38 cellular contexts compared by ENCODE assay signal in genomic region chr4:109256847-109257246, GRCh38. TPM values are rescaled to one million over a fixed set of nuclear protein-coding genes. Genes with fewer than 3 reads are reported as not detected.
"Had no signal": no experiment of that assay in that cellular context is flagged by ENCODE, and none has a peak within 500 bp of the region (broad histone marks: within the 10 kb centered on the region; RNA-seq: fewer than 3 reads in every experiment).

No MANE protein-coding gene starts in this region.

- DNase-seq: activated CD4-positive, alpha-beta memory T cell treated with anti-CD3 and anti-CD28 coated beads, Interleukin-2, amount 10 ng/mL, durations not matched to agents 7 days and 5 days; activated CD4-positive, alpha-beta T cell treated with anti-CD3 and anti-CD28 coated beads for 1 hour; activated CD4-positive, alpha-beta T cell treated with anti-CD3 and anti-CD28 coated beads for 36 hours; activated CD4-positive, alpha-beta T cell treated with anti-CD3 and anti-CD28 coated beads for 48 hours; activated CD4-positive, alpha-beta T cell treated with anti-CD3 and anti-CD28 coated beads, Interleukin-2, amount 10 ng/mL, durations not matched to agents 7 days and 5 days; activated CD4-positive, alpha-beta T cell treated with anti-CD3 and anti-CD28 coated beads, Interleukin-2, amount 50 U/mL, for 48 hours; activated CD4-positive, CD25-positive, alpha-beta regulatory T cell; activated CD8-positive, alpha-beta memory T cell treated with anti-CD3 and anti-CD28 coated beads for 24 hours; activated CD8-positive, alpha-beta memory T cell treated with anti-CD3 and anti-CD28 coated beads, Interleukin-2, amount 10 ng/mL, durations not matched to agents 7 days and 5 days; activated CD8-positive, alpha-beta memory T cell treated with anti-CD3 and anti-CD28 coated beads, Interleukin-2, amount 50 U/mL, for 48 hours; activated CD8-positive, alpha-beta T cell treated with anti-CD3 and anti-CD28 coated beads, Interleukin-2, amount 10 ng/mL, durations not matched to agents 7 days and 5 days; activated effector memory CD4-positive, alpha-beta T cell treated with Interleukin-2 at 50 U/mL for 16 hours; activated gamma-delta T cell; activated naive CD4-positive, alpha-beta T cell; activated naive CD4-positive, alpha-beta T cell treated with anti-CD3 and anti-CD28 coated beads for 36 hours; activated naive CD4-positive, alpha-beta T cell treated with anti-CD3 and anti-CD28 coated beads, Interleukin-2, amount 50 U/mL, for 16 hours; activated naive CD8-positive, alpha-beta T cell treated with anti-CD3 and anti-CD28 coated beads for 36 hours; activated T-cell treated with anti-CD3 and anti-CD28 coated beads, Interleukin-2, amount 50 U/mL, for 24 hours; activated T-cell treated with anti-CD3 and anti-CD28 coated beads, Interleukin-2, amount 50 U/mL, for 48 hours; adrenal gland; amygdala; anterior cingulate cortex; body of pancreas; brain microvascular endothelial cell; central memory CD4-positive, alpha-beta T cell; T-helper 1 cell; T-helper 2 cell; T-helper 9 cell had no signal

- H3K4me3 ChIP-seq: adrenal gland, ascending aorta, body of pancreas, breast epithelium had no signal

- H3K4me1 ChIP-seq: adrenal gland, ascending aorta, body of pancreas, breast epithelium had no signal

- H3K4me1 Mint-ChIP-seq: activated CD4-positive, alpha-beta memory T cell treated with anti-CD3 and anti-CD28 coated beads, Interleukin-2, amount 10 ng/mL, durations not matched to agents 7 days and 5 days; activated CD4-positive, alpha-beta T cell treated with anti-CD3 and anti-CD28 coated beads for 36 hours; activated CD4-positive, alpha-beta T cell treated with anti-CD3 and anti-CD28 coated beads, Interleukin-2, amount 10 ng/mL, durations not matched to agents 7 days and 5 days; activated CD8-positive, alpha-beta memory T cell treated with anti-CD3 and anti-CD28 coated beads, Interleukin-2, amount 10 ng/mL, durations not matched to agents 7 days and 5 days; activated naive CD8-positive, alpha-beta T cell treated with anti-CD3 and anti-CD28 coated beads for 36 hours had no signal

- H3K27ac ChIP-seq: adrenal gland, ascending aorta, body of pancreas, brain microvascular endothelial cell, breast epithelium, VCaP had no signal

- H3K36me3 Mint-ChIP-seq: activated CD8-positive, alpha-beta memory T cell treated with anti-CD3 and anti-CD28 coated beads, Interleukin-2, amount 10 ng/mL, durations not matched to agents 7 days and 5 days; activated naive CD4-positive, alpha-beta T cell treated with anti-CD3 and anti-CD28 coated beads, Interleukin-2, amount 50 U/mL, for 72 hours; activated naive CD8-positive, alpha-beta T cell treated with anti-CD3 and anti-CD28 coated beads for 36 hours had no signal

- H3K27me3 Mint-ChIP-seq: activated naive CD8-positive, alpha-beta T cell treated with anti-CD3 and anti-CD28 coated beads for 36 hours; activated T-cell treated with anti-CD3 and anti-CD28 coated beads, Interleukin-2, amount 50 U/mL, for 24 hours had no signal

- H3K36me3 ChIP-seq: adrenal gland, ascending aorta, brain microvascular endothelial cell, breast epithelium had no signal

- FAIRE-seq: colon, TTC549 had no signal

- H3K4me3 Mint-ChIP-seq: activated CD4-positive, alpha-beta memory T cell treated with anti-CD3 and anti-CD28 coated beads, Interleukin-2, amount 10 ng/mL, durations not matched to agents 7 days and 5 days; activated CD4-positive, alpha-beta T cell treated with anti-CD3 and anti-CD28 coated beads for 36 hours; activated CD4-positive, alpha-beta T cell treated with anti-CD3 and anti-CD28 coated beads, Interleukin-2, amount 10 ng/mL, durations not matched to agents 7 days and 5 days; activated CD8-positive, alpha-beta memory T cell treated with anti-CD3 and anti-CD28 coated beads, Interleukin-2, amount 10 ng/mL, durations not matched to agents 7 days and 5 days; activated CD8-positive, alpha-beta T cell treated with anti-CD3 and anti-CD28 coated beads, Interleukin-2, amount 10 ng/mL, durations not matched to agents 7 days and 5 days; activated naive CD4-positive, alpha-beta T cell treated with anti-CD3 and anti-CD28 coated beads for 36 hours; activated naive CD8-positive, alpha-beta T cell treated with anti-CD3 and anti-CD28 coated beads for 36 hours; activated T-cell treated with anti-CD3 and anti-CD28 coated beads, Interleukin-2, amount 50 U/mL, for 24 hours; T-helper 1 cell treated with Interleukin-12 subunit alpha and Interleukin-12 subunit beta and Interleukin-4 antibody, amounts not matched to agents 30 μg/mL and 1 μg/mL, for 36 hours; T-helper 2 cell treated with Interferon-gamma antibody and Interleukin-4, amounts not matched to agents 5 μg/mL and 100 μg/mL, for 36 hours had no signal

- ATAC-seq: activated CD4-positive, alpha-beta T cell treated with anti-CD3 and anti-CD28 coated beads for 36 hours; activated CD4-positive, CD25-positive, alpha-beta regulatory T cell treated with anti-CD3 and anti-CD28 coated beads, Interleukin-2, amount 50 U/mL, for 24 hours; activated CD8-positive, alpha-beta memory T cell treated with anti-CD3 and anti-CD28 coated beads, Interleukin-2, amount 10 ng/mL, durations not matched to agents 7 days and 5 days; activated CD8-positive, alpha-beta T cell treated with anti-CD3 and anti-CD28 coated beads, Interleukin-2, amount 10 ng/mL, durations not matched to agents 7 days and 5 days; activated naive CD4-positive, alpha-beta T cell treated with anti-CD3 and anti-CD28 coated beads, Interleukin-2, amount 50 U/mL, for 72 hours; body of pancreas had no signal

- H3K9me3 Mint-ChIP-seq: activated CD4-positive, alpha-beta memory T cell treated with anti-CD3 and anti-CD28 coated beads, Interleukin-2, amount 10 ng/mL, durations not matched to agents 7 days and 5 days; activated CD4-positive, alpha-beta T cell treated with anti-CD3 and anti-CD28 coated beads, Interleukin-2, amount 10 ng/mL, durations not matched to agents 7 days and 5 days; activated naive CD4-positive, alpha-beta T cell treated with anti-CD3 and anti-CD28 coated beads for 36 hours; activated naive CD4-positive, alpha-beta T cell treated with anti-CD3 and anti-CD28 coated beads, Interleukin-2, amount 50 U/mL, for 72 hours; activated naive CD8-positive, alpha-beta T cell treated with anti-CD3 and anti-CD28 coated beads for 36 hours; activated T-cell treated with anti-CD3 and anti-CD28 coated beads, Interleukin-2, amount 50 U/mL, for 24 hours; activated T-helper 2 cell treated with anti-CD3 and anti-CD28 coated beads, Interferon-gamma antibody, Interleukin-2, Interleukin-4, amounts not matched to agents 10 μg/mL and 5 μg/mL and 100 μg/mL, durations not matched to agents 14 hours and 24 hours and 36 hours; T-helper 1 cell treated with Interleukin-12 subunit alpha and Interleukin-12 subunit beta and Interleukin-4 antibody, amounts not matched to agents 30 μg/mL and 1 μg/mL, for 36 hours; T-helper 2 cell treated with Interferon-gamma antibody and Interleukin-4, amounts not matched to agents 5 μg/mL and 100 μg/mL, for 36 hours had no signal

- H3K27ac Mint-ChIP-seq: activated CD4-positive, alpha-beta memory T cell treated with anti-CD3 and anti-CD28 coated beads, Interleukin-2, amount 10 ng/mL, durations not matched to agents 7 days and 5 days; activated CD4-positive, alpha-beta T cell treated with anti-CD3 and anti-CD28 coated beads for 36 hours; activated CD4-positive, alpha-beta T cell treated with anti-CD3 and anti-CD28 coated beads, Interleukin-2, amount 10 ng/mL, durations not matched to agents 7 days and 5 days; activated CD8-positive, alpha-beta memory T cell treated with anti-CD3 and anti-CD28 coated beads, Interleukin-2, amount 10 ng/mL, durations not matched to agents 7 days and 5 days; activated CD8-positive, alpha-beta T cell treated with anti-CD3 and anti-CD28 coated beads, Interleukin-2, amount 10 ng/mL, durations not matched to agents 7 days and 5 days; activated naive CD4-positive, alpha-beta T cell treated with anti-CD3 and anti-CD28 coated beads for 36 hours; activated naive CD4-positive, alpha-beta T cell treated with anti-CD3 and anti-CD28 coated beads, Interleukin-2, amount 50 U/mL, for 72 hours; activated naive CD8-positive, alpha-beta T cell treated with anti-CD3 and anti-CD28 coated beads for 36 hours; activated T-cell treated with anti-CD3 and anti-CD28 coated beads, Interleukin-2, amount 50 U/mL, for 24 hours; activated T-helper 2 cell treated with anti-CD3 and anti-CD28 coated beads, Interferon-gamma antibody, Interleukin-2, Interleukin-4, amounts not matched to agents 10 μg/mL and 5 μg/mL and 100 μg/mL, durations not matched to agents 14 hours and 24 hours and 36 hours; T-helper 1 cell treated with Interleukin-12 subunit alpha and Interleukin-12 subunit beta and Interleukin-4 antibody, amounts not matched to agents 30 μg/mL and 1 μg/mL, for 36 hours; T-helper 2 cell treated with Interferon-gamma antibody and Interleukin-4, amounts not matched to agents 5 μg/mL and 100 μg/mL, for 36 hours had no signal

- H3K9me3 ChIP-seq: adrenal gland, ascending aorta, body of pancreas, breast epithelium had no signal

- H3K27me3 ChIP-seq: adrenal gland, ascending aorta, body of pancreas, brain microvascular endothelial cell, breast epithelium had no signal

RNA-seq across cellular contexts. Expression of gene COL25A1, which starts 45.6 kb away (rescaled TPM):
- total RNA-seq: activated CD4-positive, alpha-beta memory T cell treated with anti-CD3 and anti-CD28 coated beads, Interleukin-2, amount 10 ng/mL, durations not matched to agents 7 days and 5 days; activated CD4-positive, alpha-beta T cell treated with anti-CD3 and anti-CD28 coated beads for 36 hours; activated CD4-positive, alpha-beta T cell treated with anti-CD3 and anti-CD28 coated beads, Interleukin-2, amount 10 ng/mL, durations not matched to agents 7 days and 5 days; activated CD8-positive, alpha-beta memory T cell treated with anti-CD3 and anti-CD28 coated beads, Interleukin-2, amount 10 ng/mL, durations not matched to agents 7 days and 5 days; activated CD8-positive, alpha-beta T cell treated with anti-CD3 and anti-CD28 coated beads, Interleukin-2, amount 10 ng/mL, durations not matched to agents 7 days and 5 days; activated naive CD4-positive, alpha-beta T cell treated with anti-CD3 and anti-CD28 coated beads for 36 hours; activated naive CD4-positive, alpha-beta T cell treated with anti-CD3 and anti-CD28 coated beads, Interleukin-2, amount 50 U/mL, for 72 hours; activated T-helper 2 cell treated with anti-CD3 and anti-CD28 coated beads, Interferon-gamma antibody, Interleukin-2, Interleukin-4, amounts not matched to agents 10 μg/mL and 5 μg/mL and 100 μg/mL, durations not matched to agents 14 hours and 24 hours and 36 hours had no signal
